Comparison of ENCODE assay signal across 22 cellular contexts in the genomic region with DNA sequence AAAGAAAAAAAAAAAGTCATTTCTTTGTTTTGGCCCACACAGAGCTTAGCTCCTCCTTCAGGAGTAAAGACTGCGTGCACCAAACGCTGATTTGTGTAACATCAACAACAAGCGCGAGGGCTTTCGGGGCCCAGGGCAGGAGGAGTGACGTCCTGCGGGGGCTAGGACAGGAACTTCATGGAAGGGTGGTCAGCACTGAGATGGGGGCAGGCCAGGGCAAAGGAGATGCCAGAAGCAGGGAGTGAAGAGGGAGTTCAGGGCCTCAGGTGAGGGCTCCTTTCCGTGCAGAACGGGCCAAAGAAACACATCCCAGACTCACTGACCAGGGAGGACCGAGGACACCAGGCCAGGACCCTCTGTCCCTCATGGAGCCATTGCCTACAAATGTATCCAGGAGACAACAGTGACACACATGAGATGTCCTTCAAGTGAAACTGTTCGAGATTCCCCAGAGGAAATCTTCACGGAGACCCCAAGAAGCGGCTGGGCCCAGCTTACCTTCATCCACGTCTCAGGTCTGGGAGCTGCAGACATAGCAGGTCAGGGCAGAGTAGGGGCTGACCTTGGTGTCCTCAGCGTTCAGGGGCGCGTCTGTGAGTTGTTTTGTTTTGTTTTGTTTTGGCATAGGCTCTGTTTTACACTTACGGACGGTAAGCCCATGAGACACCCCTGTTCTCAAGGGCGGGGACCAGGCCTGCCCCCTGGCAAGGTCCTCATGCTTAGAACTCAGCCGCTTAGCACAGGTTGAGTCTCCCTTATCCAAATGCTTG. TPM values are rescaled to one million over a fixed set of nuclear protein-coding genes. Genes with fewer than 3 reads are reported as not detected.
"Had no signal": no experiment of that assay in that cellular context is flagged by ENCODE, and none has a peak within 500 bp of the region (broad histone marks: within the 10 kb centered on the region; RNA-seq: fewer than 3 reads in every experiment).

No MANE protein-coding gene starts in this region.

- H3K9ac ChIP-seq: parathyroid adenoma had no signal

- H3K27me3 Mint-ChIP-seq: activated naive CD4-positive, alpha-beta T cell treated with anti-CD3 and anti-CD28 coated beads, Interleukin-2, amount 50 U/mL, for 24 hours; stimulated activated naive CD8-positive, alpha-beta T cell treated with anti-CD3 and anti-CD28 coated beads, Interleukin-15, Interleukin-2, amounts not matched to agents 100 ng/mL and 50 ng/mL, for 24 hours had no signal

- H3K27ac ChIP-seq: cardiac muscle cell, heart left ventricle, left lung, parathyroid adenoma, tibial nerve had no signal

- H3K4me3 Mint-ChIP-seq: activated CD4-positive, alpha-beta T cell treated with anti-CD3 and anti-CD28 coated beads for 36 hours; activated naive CD4-positive, alpha-beta T cell treated with anti-CD3 and anti-CD28 coated beads, Interleukin-2, amount 50 U/mL, for 24 hours; activated T-cell treated with anti-CD3 and anti-CD28 coated beads, Interleukin-2, amount 50 U/mL, for 4 hours; naive thymus-derived CD4-positive, alpha-beta T cell; stimulated activated naive CD8-positive, alpha-beta T cell treated with anti-CD3 and anti-CD28 coated beads, Interleukin-15, Interleukin-2, amounts not matched to agents 100 ng/mL and 50 ng/mL, for 24 hours; WTC11 had no signal

- H3K36me3 ChIP-seq: cardiac muscle cell, heart left ventricle, left lung, tibial nerve had no signal

- H3K4me1 Mint-ChIP-seq: activated CD4-positive, alpha-beta T cell treated with anti-CD3 and anti-CD28 coated beads for 36 hours; activated naive CD4-positive, alpha-beta T cell treated with anti-CD3 and anti-CD28 coated beads, Interleukin-2, amount 50 U/mL, for 24 hours; naive thymus-derived CD4-positive, alpha-beta T cell; WTC11 had no signal

- H3K4me3 ChIP-seq: body of pancreas, cardiac muscle cell, heart left ventricle, left lung, lung, tibial nerve had no signal

- ATAC-seq: activated CD4-positive, alpha-beta T cell treated with anti-CD3 and anti-CD28 coated beads for 36 hours; activated T-cell treated with anti-CD3 and anti-CD28 coated beads, Interleukin-2, amount 50 U/mL, for 4 hours; body of pancreas; heart left ventricle; naive thymus-derived CD4-positive, alpha-beta T cell; WTC11 had no signal

- DNase-seq: activated CD4-positive, alpha-beta T cell treated with anti-CD3 and anti-CD28 coated beads for 36 hours; activated CD4-positive, alpha-beta T cell treated with anti-CD3 and anti-CD28 coated beads, Interleukin-2, amount 50 U/mL, for 4 hours; activated CD8-positive, alpha-beta memory T cell treated with anti-CD3 and anti-CD28 coated beads for 24 hours; activated CD8-positive, alpha-beta memory T cell treated with anti-CD3 and anti-CD28 coated beads, Interleukin-2, amount 50 U/mL, for 4 hours; activated T-cell treated with anti-CD3 and anti-CD28 coated beads, Interleukin-2, amount 50 U/mL, for 4 hours; anterior cingulate cortex; body of pancreas; left lung; naive thymus-derived CD4-positive, alpha-beta T cell; stimulated activated CD4-positive, alpha-beta T cell treated with anti-CD3 and anti-CD28 coated beads, Interleukin-4, amount 100 ng/mL, for 24 hours; T-helper 9 cell had no signal

- H3K27ac Mint-ChIP-seq: activated CD4-positive, alpha-beta T cell treated with anti-CD3 and anti-CD28 coated beads for 36 hours; activated naive CD4-positive, alpha-beta T cell treated with anti-CD3 and anti-CD28 coated beads, Interleukin-2, amount 50 U/mL, for 24 hours; naive thymus-derived CD4-positive, alpha-beta T cell; stimulated activated naive CD8-positive, alpha-beta T cell treated with anti-CD3 and anti-CD28 coated beads, Interleukin-15, Interleukin-2, amounts not matched to agents 100 ng/mL and 50 ng/mL, for 24 hours; WTC11 had no signal

- H3K9me3 Mint-ChIP-seq: activated naive CD4-positive, alpha-beta T cell treated with anti-CD3 and anti-CD28 coated beads, Interleukin-2, amount 50 U/mL, for 24 hours; activated T-cell treated with anti-CD3 and anti-CD28 coated beads, Interleukin-2, amount 50 U/mL, for 4 hours; naive thymus-derived CD4-positive, alpha-beta T cell; stimulated activated naive CD8-positive, alpha-beta T cell treated with anti-CD3 and anti-CD28 coated beads, Interleukin-15, Interleukin-2, amounts not matched to agents 100 ng/mL and 50 ng/mL, for 24 hours had no signal

- H3K9me3 ChIP-seq: body of pancreas, heart left ventricle, left lung, tibial nerve had no signal

- H2AFZ ChIP-seq: parathyroid adenoma had no signal

- H3K36me3 Mint-ChIP-seq: activated naive CD4-positive, alpha-beta T cell treated with anti-CD3 and anti-CD28 coated beads, Interleukin-2, amount 50 U/mL, for 24 hours; naive thymus-derived CD4-positive, alpha-beta T cell; WTC11 had no signal

- H3K27me3 ChIP-seq: body of pancreas, cardiac muscle cell, tibial nerve had no signal

- H3K4me1 ChIP-seq: heart left ventricle, left lung, parathyroid adenoma, tibial nerve had no signal

RNA-seq across cellular contexts. Expression of a gene that starts 30.4 kb away (rescaled TPM):
- total RNA-seq: activated CD4-positive, alpha-beta T cell treated with anti-CD3 and anti-CD28 coated beads for 36 hours; cardiac muscle cell; chondrocyte; fibroblast of villous mesenchyme; heart left ventricle; naive thymus-derived CD4-positive, alpha-beta T cell; T-helper 1 cell treated with Interleukin-12 subunit alpha and Interleukin-12 subunit beta and Interleukin-4 antibody, amounts not matched to agents 30 ng/mL and 1 ng/mL, for 36 hours had no signal
- polyA plus RNA-seq: cardiac muscle cell; heart left ventricle; naive thymus-derived CD4-positive, alpha-beta T cell had no signal
